ENCODE assay signal across 31 cellular contexts in the genomic region with DNA sequence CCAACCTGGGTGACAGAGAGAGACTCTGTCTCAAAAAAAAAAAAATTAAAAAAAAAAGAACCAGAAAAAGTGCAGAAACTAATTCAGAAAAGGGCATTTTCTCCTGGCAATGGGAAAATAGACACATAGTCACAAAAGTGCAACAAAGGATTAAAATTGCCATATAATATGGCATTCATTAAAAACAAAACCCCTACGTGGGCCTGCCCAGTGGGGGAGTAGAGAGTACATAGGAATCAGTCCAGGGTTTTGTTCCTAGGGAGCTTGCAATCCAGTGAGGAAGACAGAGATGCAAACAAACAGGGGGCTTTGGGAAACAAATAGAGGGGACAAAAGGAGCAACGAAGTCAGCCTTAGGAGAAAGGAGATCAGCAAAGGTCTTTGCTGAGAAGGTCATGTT. TPM values are rescaled to one million over a fixed set of nuclear protein-coding genes. Genes with fewer than 3 reads are reported as not detected.
"Had no signal": no experiment of that assay in that cellular context is flagged by ENCODE, and none has a peak within 500 bp of the region (broad histone marks: within the 10 kb centered on the region; RNA-seq: fewer than 3 reads in every experiment).

No MANE protein-coding gene starts in this region.

- H3K9me3 Mint-ChIP-seq: activated CD4-positive, alpha-beta memory T cell treated with anti-CD3 and anti-CD28 coated beads, Interleukin-2, amount 10 ng/mL, durations not matched to agents 7 days and 5 days; activated CD4-positive, alpha-beta T cell treated with anti-CD3 and anti-CD28 coated beads, Interleukin-2, amount 10 ng/mL, durations not matched to agents 7 days and 5 days; activated T-cell treated with anti-CD3 and anti-CD28 coated beads, Interleukin-2, amount 50 U/mL, for 24 hours; activated T-cell treated with anti-CD3 and anti-CD28 coated beads, Interleukin-2, amount 50 U/mL, for 72 hours; central memory CD8-positive, alpha-beta T cell; dendritic cell treated with granulocyte-macrophage colony-stimulating factor and Interleukin-4, amounts not matched to agents 40 ng/mL and 50 ng/mL, for 4 days; T-helper 2 cell treated with Interferon-gamma antibody and Interleukin-4, amounts not matched to agents 5 μg/mL and 100 μg/mL, for 36 hours; WTC11 had no signal

- H3K27ac ChIP-seq: brain microvascular endothelial cell, coronary artery, dorsolateral prefrontal cortex, esophagus muscularis mucosa, foreskin keratinocyte, gastrocnemius medialis had no signal

- DNase-seq: activated CD4-positive, alpha-beta memory T cell treated with anti-CD3 and anti-CD28 coated beads, Interleukin-2, amount 10 ng/mL, durations not matched to agents 7 days and 5 days; activated CD4-positive, alpha-beta T cell treated with anti-CD3 and anti-CD28 coated beads for 1 hour; activated CD4-positive, alpha-beta T cell treated with anti-CD3 and anti-CD28 coated beads for 4 hours; activated CD4-positive, alpha-beta T cell treated with anti-CD3 and anti-CD28 coated beads, Interleukin-2, amount 10 ng/mL, durations not matched to agents 7 days and 5 days; activated CD4-positive, alpha-beta T cell treated with anti-CD3 and anti-CD28 coated beads, Interleukin-2, amount 50 U/mL, for 4 hours; activated CD8-positive, alpha-beta memory T cell treated with anti-CD3 and anti-CD28 coated beads, Interleukin-2, amount 50 U/mL, for 48 hours; activated gamma-delta T cell; activated naive CD4-positive, alpha-beta T cell; activated naive CD4-positive, alpha-beta T cell treated with anti-CD3 and anti-CD28 coated beads, Interleukin-2, amount 50 U/mL, for 16 hours; activated T-cell treated with anti-CD3 and anti-CD28 coated beads for 4 hours; activated T-cell treated with anti-CD3 and anti-CD28 coated beads, Interleukin-2, amount 50 U/mL, for 24 hours; activated T-cell treated with anti-CD3 and anti-CD28 coated beads, Interleukin-2, amount 50 U/mL, for 72 hours; amniotic stem cell; anterior cingulate cortex; brain microvascular endothelial cell; dorsolateral prefrontal cortex; effector memory CD4-positive, alpha-beta T cell; erythroblast; foreskin keratinocyte; gastrocnemius medialis; glutamatergic neuron; T-helper 1 cell; T-helper 17 cell; T1000 had no signal

- H3K27ac Mint-ChIP-seq: activated CD4-positive, alpha-beta memory T cell treated with anti-CD3 and anti-CD28 coated beads, Interleukin-2, amount 10 ng/mL, durations not matched to agents 7 days and 5 days; activated CD4-positive, alpha-beta T cell treated with anti-CD3 and anti-CD28 coated beads, Interleukin-2, amount 10 ng/mL, durations not matched to agents 7 days and 5 days; activated naive CD8-positive, alpha-beta T cell; activated T-cell treated with anti-CD3 and anti-CD28 coated beads, Interleukin-2, amount 50 U/mL, for 24 hours; activated T-cell treated with anti-CD3 and anti-CD28 coated beads, Interleukin-2, amount 50 U/mL, for 72 hours; dendritic cell treated with granulocyte-macrophage colony-stimulating factor and Interleukin-4, amounts not matched to agents 40 ng/mL and 50 ng/mL, for 4 days; T-helper 17 cell; T-helper 2 cell treated with Interferon-gamma antibody and Interleukin-4, amounts not matched to agents 5 μg/mL and 100 μg/mL, for 36 hours; WTC11 had no signal

- H3K4me1 ChIP-seq: foreskin keratinocyte had no signal

- H3K36me3 Mint-ChIP-seq: activated naive CD8-positive, alpha-beta T cell; WTC11 had no signal

- H3K4me3 ChIP-seq: coronary artery, dorsolateral prefrontal cortex, esophagus muscularis mucosa, gastrocnemius medialis had no signal

- H3K4me3 Mint-ChIP-seq: activated CD4-positive, alpha-beta memory T cell treated with anti-CD3 and anti-CD28 coated beads, Interleukin-2, amount 10 ng/mL, durations not matched to agents 7 days and 5 days; activated CD4-positive, alpha-beta T cell treated with anti-CD3 and anti-CD28 coated beads, Interleukin-2, amount 10 ng/mL, durations not matched to agents 7 days and 5 days; activated naive CD8-positive, alpha-beta T cell; activated T-cell treated with anti-CD3 and anti-CD28 coated beads, Interleukin-2, amount 50 U/mL, for 24 hours; activated T-cell treated with anti-CD3 and anti-CD28 coated beads, Interleukin-2, amount 50 U/mL, for 72 hours; central memory CD8-positive, alpha-beta T cell; dendritic cell treated with granulocyte-macrophage colony-stimulating factor and Interleukin-4, amounts not matched to agents 40 ng/mL and 50 ng/mL, for 4 days; T-helper 17 cell; T-helper 2 cell treated with Interferon-gamma antibody and Interleukin-4, amounts not matched to agents 5 μg/mL and 100 μg/mL, for 36 hours; WTC11 had no signal

- H3K4me1 Mint-ChIP-seq: central memory CD8-positive, alpha-beta T cell had no signal

- H3K36me3 ChIP-seq: brain microvascular endothelial cell, esophagus muscularis mucosa, gastrocnemius medialis had no signal

- H3K9me3 ChIP-seq: esophagus muscularis mucosa, gastrocnemius medialis had no signal

RNA-seq across cellular contexts. Expression of gene TRABD2B, which starts 4.5 kb away (rescaled TPM):
- total RNA-seq: activated CD4-positive, alpha-beta memory T cell treated with anti-CD3 and anti-CD28 coated beads, Interleukin-2, amount 10 ng/mL, durations not matched to agents 7 days and 5 days; activated CD4-positive, alpha-beta T cell treated with anti-CD3 and anti-CD28 coated beads, Interleukin-2, amount 10 ng/mL, durations not matched to agents 7 days and 5 days; activated T-cell treated with anti-CD3 and anti-CD28 coated beads, Interleukin-2, amount 50 U/mL, for 72 hours; T-helper 17 cell had no signal
